Comparison of ENCODE assay signal across 20 cellular contexts in the genomic region with DNA sequence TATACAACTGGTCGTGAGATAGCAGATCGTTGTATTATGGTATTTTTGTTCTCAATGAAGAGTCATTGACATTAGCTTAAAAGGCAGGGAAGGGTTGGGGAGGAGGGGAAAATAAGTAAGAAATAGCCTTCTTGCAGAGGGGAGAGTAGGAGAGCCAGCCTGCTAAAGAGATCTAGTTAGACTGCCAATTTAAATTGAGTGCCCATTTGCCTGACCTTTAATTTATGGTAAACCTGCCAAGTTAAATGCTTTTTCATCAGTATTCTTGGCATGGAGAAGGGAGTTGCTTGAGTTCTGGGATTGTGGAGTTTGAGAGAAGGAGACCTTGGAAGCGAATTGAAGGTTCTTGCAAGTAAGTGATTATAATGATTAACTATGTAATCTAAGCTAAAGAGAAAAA.
"Had no signal": no experiment of that assay in that cellular context is flagged by ENCODE, and none has a peak within 500 bp of the region (broad histone marks: within the 10 kb centered on the region; RNA-seq: fewer than 3 reads in every experiment).

No MANE protein-coding gene starts in this region.

- H3K9me3 ChIP-seq: SK-N-SH had no signal

- FAIRE-seq: RCC 7860 had no signal

- H3K4me3 ChIP-seq: K562 had no signal

- H3K27ac ChIP-seq: KMS-11 had no signal

- DNase-seq: Kasumi-1, MM.1S, NCI-H1092 treated with DMSO at 0.1 percent for 48 hours, NCI-H1436, NCI-H187, NCI-H2029, NCI-H2081 treated with DMSO at 0.1 percent for 48 hours, NCI-H2171, NCI-H226, NCI-H446, NCI-H510A, NCI-H524 treated with DMSO at 0.1 percent for 48 hours, NCI-H69, NCI-H774, RPMI8226, SHP77, SK-N-SH had no signal
